Comparison of ENCODE assay signal across 8 cellular contexts in the genomic region with DNA sequence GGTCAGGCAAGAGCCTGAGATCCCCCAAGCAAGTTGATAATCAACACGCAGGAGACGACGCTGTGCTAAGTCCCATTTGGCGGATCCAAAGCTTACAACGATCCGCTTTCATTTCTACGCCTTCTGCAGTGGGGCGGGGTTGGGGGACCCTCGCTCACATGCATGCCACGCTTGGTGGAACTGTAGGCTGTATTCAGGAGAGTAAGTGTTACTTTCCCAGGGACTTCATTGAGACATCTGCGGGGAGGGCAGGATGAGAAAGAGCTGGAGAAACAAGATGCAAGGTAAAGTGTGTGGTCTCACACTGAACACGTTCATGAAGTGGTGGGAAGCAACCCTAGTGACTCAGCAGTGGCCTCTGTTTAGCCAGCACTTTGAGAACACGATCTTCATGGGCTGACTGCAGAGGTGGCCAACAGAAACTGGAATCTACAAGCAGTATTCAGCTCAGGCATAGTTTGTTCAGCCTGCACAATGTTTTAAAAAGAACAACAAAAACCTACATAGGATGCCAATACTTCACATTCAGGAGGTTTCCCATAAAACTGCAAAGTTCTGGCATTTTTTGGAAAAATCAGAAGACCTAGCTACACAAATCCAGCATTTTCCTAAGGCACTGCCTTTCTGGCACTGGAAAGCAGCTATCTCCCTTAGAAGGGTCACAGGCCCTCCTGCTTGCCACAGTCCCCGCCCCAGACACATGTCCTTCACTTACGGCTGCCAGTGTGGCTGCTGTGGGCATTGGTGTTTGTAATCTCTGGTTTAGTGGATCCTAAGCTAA.
DNase-seq lines count a peak whose midpoint lies in the region; ATAC-seq and TF ChIP-seq lines count a peak whose summit lies in the region.

No MANE protein-coding gene starts in this region.

- H3K4me1 ChIP-seq in esophagus (ENCODE audit: control insufficient read depth in 2 of 2, insufficient read depth in 2 of 2, low read length in 1 of 2), result peaks cover 0 to 8% of the 10 kb centered on the region in 2 donors

- peaks cover 42% of the 10 kb centered on the region for H3K4me1 Mint-ChIP-seq in HFFc6 (ENCODE audit: low read depth)
- H3K4me1 Mint-ChIP-seq in MCF 10A (ENCODE audit: insufficient read depth, unreplicated experiment), result no peaks in the 10 kb centered on the region

- TF ChIP-seq CTCF in HFFc6 (IDR thresholded peaks at IDR 0.05) (no peak), SU-DHL-6 (IDR thresholded peaks at IDR 0.05; ENCODE audit: insufficient read depth, low read length, poor library complexity, severe bottlenecking) (no peak), MCF 10A (IDR thresholded peaks at IDR 0.05; ENCODE audit: unreplicated experiment) (no peak)

- DNase-seq in HFFc6 (peak; percentile 5), skeletal muscle cell (ENCODE audit: low read depth) (peak; percentile 81), iPS-NIHi7 (ENCODE audit: extremely low spot score) (no peak), MCF 10A (ENCODE audit: unreplicated experiment) (no peak)

- H3K4me3 ChIP-seq in SU-DHL-6 (ENCODE audit: insufficient read depth, low read length, poor library complexity, severe bottlenecking), result no peak overlapping the region
- no peak overlapping the region for H3K4me3 ChIP-seq in esophagus (ENCODE audit: low read depth in 1 of 2, low read length in 2 of 2)
- H3K4me3 ChIP-seq in skeletal muscle cell (ENCODE audit: low read depth, low read length), result no peak overlapping the region

- peak overlapping the region; percentile 43 for H3K9ac ChIP-seq in SU-DHL-6 (ENCODE audit: low read length)

- no peak overlapping the region for H2AFZ ChIP-seq in SU-DHL-6 (ENCODE audit: low read depth, low read length, severe bottlenecking)

- ATAC-seq in GM19397 (IDR thresholded peaks at IDR 0.05; ENCODE audit: unreplicated experiment), result no peak
- no peak for ATAC-seq in GM21390 (IDR thresholded peaks at IDR 0.05; ENCODE audit: unreplicated experiment)

- intact Hi-C loops in MCF 10A (cut with micrococcal nuclease), result no loop called here

- no peak overlapping the region for H3K4me3 Mint-ChIP-seq in HFFc6
- H3K4me3 Mint-ChIP-seq in MCF 10A (ENCODE audit: unreplicated experiment), result no peak overlapping the region

- POLR2A ChIA-PET in MCF 10A (lab: Yijun Ruan, JAX), result no interaction called here

- H3K27me3 Mint-ChIP-seq in HFFc6 (ENCODE audit: insufficient read depth) (peaks cover 1% of the 10 kb centered on the region; the same call in 1 of the 2 replicates), MCF 10A (ENCODE audit: insufficient read depth, unreplicated experiment) (no peaks in the 10 kb centered on the region)

- H3K9me3 ChIP-seq in SU-DHL-6 (ENCODE audit: insufficient read depth, low read length) (no peaks in the 10 kb centered on the region), esophagus (ENCODE audit: control insufficient read depth in 2 of 2, insufficient read depth in 1 of 2, low read depth in 1 of 2, low read length in 1 of 2) (no peaks in the 10 kb centered on the region)

- H3F3A ChIP-seq in SU-DHL-6 (ENCODE audit: insufficient read depth), result peaks cover 35% of the 10 kb centered on the region

- H3K36me3 Mint-ChIP-seq in HFFc6 (ENCODE audit: low read depth) (no peaks in the 10 kb centered on the region), MCF 10A (ENCODE audit: insufficient read depth, unreplicated experiment) (no peaks in the 10 kb centered on the region)

- no TSS peak for BruUV-seq in MCF 10A (replicated peaks; lab: Mats Ljungman, UMichigan)

- CTCF ChIA-PET in MCF 10A (lab: Yijun Ruan, JAX), result no interaction called here

- H3K36me3 ChIP-seq in SU-DHL-6 (ENCODE audit: low read length) (no peaks in the 10 kb centered on the region), esophagus (ENCODE audit: control insufficient read depth in 2 of 2, insufficient read depth in 2 of 2, low read length in 1 of 2) (no peaks in the 10 kb centered on the region)

- WGBS in esophagus, 2 donors, result 76 to 80% methylated on average over 15 of the region's 15 CpGs

- no peaks in the 10 kb centered on the region for H4K20me1 ChIP-seq in SU-DHL-6 (ENCODE audit: low read depth, low read length)

- H3K27ac ChIP-seq in SU-DHL-6 (ENCODE audit: low read depth, low read length) (peak overlapping the region; percentile 94), esophagus (ENCODE audit: low read depth in 2 of 2, low read length in 1 of 2) (peak overlapping the region; percentile 69 to 85)

- H3K27me3 ChIP-seq in SU-DHL-6 (ENCODE audit: low read length) (no peaks in the 10 kb centered on the region), esophagus (ENCODE audit: control insufficient read depth in 1 of 2, insufficient read depth in 2 of 2, low read length in 2 of 2) (no peaks in the 10 kb centered on the region)

- peak overlapping the region; percentile 65 for H3K4me2 ChIP-seq in SU-DHL-6 (ENCODE audit: low read depth, low read length, poor library complexity, severe bottlenecking)

- no peak overlapping the region for H3K27ac Mint-ChIP-seq in HFFc6
- H3K27ac Mint-ChIP-seq in MCF 10A (ENCODE audit: low read depth, unreplicated experiment), result no peak overlapping the region

- no peaks in the 10 kb centered on the region for H3K9me3 Mint-ChIP-seq in HFFc6
- peaks cover 5% of the 10 kb centered on the region for H3K9me3 Mint-ChIP-seq in MCF 10A (ENCODE audit: unreplicated experiment)

- H3K9me2 ChIP-seq in SU-DHL-6 (replicated peaks; ENCODE audit: insufficient read depth, low read length), result no peaks in the 10 kb centered on the region

- H3K79me2 ChIP-seq in SU-DHL-6 (ENCODE audit: insufficient read depth, low read length), result peaks cover 11% of the 10 kb centered on the region

Comparison
In these comparisons a context has a peak if more than half of its experiments do, and no peak if none do; other contexts are left out.
1. DNase-seq: peak in HFFc6 (single experiment) and skeletal muscle cell (single experiment); none in iPS-NIHi7 (single experiment) and MCF 10A (single experiment).